24 cellular contexts compared by ENCODE assay signal in the genomic region with DNA sequence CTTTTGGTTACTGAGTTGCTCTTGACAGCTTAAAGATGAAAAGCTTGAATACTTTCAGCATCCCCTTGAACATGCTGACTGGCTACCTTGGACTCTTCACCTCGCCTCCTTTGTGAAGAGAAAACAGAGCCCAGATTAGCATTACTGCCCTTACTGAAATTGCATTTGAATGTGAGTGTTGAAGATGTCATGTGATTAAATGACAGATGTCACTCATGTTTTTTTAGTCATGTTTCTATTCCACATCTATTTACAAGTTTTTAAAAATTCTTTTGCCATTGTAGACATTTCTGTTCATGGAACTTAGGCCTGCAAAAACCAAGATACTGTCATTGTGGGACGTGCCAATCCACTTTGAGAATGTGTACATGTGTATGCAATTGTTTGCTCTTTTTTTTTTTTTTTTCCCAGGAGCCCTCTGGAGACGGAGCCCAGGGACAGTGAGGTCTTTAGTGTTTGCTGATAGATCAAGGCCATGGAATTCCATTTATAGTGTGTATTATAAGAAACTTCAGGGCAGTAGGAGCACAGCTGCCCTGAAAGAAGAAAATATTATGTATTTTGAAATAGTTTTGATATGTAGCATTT.
"Had no signal": no experiment of that assay in that cellular context is flagged by ENCODE, and none has a peak within 500 bp of the region (broad histone marks: within the 10 kb centered on the region; RNA-seq: fewer than 3 reads in every experiment).

No MANE protein-coding gene starts in this region.

- ATAC-seq: activated CD4-positive, alpha-beta T cell treated with anti-CD3 and anti-CD28 coated beads for 36 hours; activated T-cell treated with anti-CD3 and anti-CD28 coated beads, Interleukin-2, amount 50 U/mL, for 4 hours; effector memory CD8-positive, alpha-beta T cell; gastroesophageal sphincter; heart left ventricle; left ventricle myocardium superior; natural killer cell treated with Interleukin-12 subunit alpha and Interleukin-12 subunit beta and Interleukin-15 and Interleukin-18, amount 100 ng/mL, for 72 hours; psoas muscle; SK-N-SH treated with all-trans-retinoic acid at 6 μM for 48 hours; stimulated activated naive CD8-positive, alpha-beta T cell treated with anti-CD3 and anti-CD28 coated beads, Interleukin-15, amount 100 ng/mL, for 72 hours had no signal

- H3K4me3 Mint-ChIP-seq: activated B cell treated with CpG ODN at 0.5 μM for 24 hours; activated CD4-positive, alpha-beta T cell treated with anti-CD3 and anti-CD28 coated beads for 36 hours; activated naive CD4-positive, alpha-beta T cell treated with anti-CD3 and anti-CD28 coated beads, Interleukin-2, amount 10 ng/mL, durations not matched to agents 7 days and 5 days; activated T-cell treated with anti-CD3 and anti-CD28 coated beads, Interleukin-2, amount 50 U/mL, for 4 hours; effector memory CD8-positive, alpha-beta T cell; natural killer cell treated with Interleukin-12 subunit alpha and Interleukin-12 subunit beta and Interleukin-15 and Interleukin-18, amount 100 ng/mL, for 72 hours; stimulated activated naive CD8-positive, alpha-beta T cell treated with anti-CD3 and anti-CD28 coated beads, Interleukin-15, amount 100 ng/mL, for 72 hours; type B pancreatic cell had no signal

- DNase-seq: activated B cell treated with CpG ODN at 0.5 μM for 24 hours; activated CD4-positive, alpha-beta T cell treated with anti-CD3 and anti-CD28 coated beads for 36 hours; activated CD4-positive, alpha-beta T cell treated with anti-CD3 and anti-CD28 coated beads, Interleukin-2, amount 50 U/mL, for 48 hours; activated CD8-positive, alpha-beta memory T cell treated with anti-CD3 and anti-CD28 coated beads, Interleukin-2, amount 50 U/mL, for 48 hours; activated effector memory CD4-positive, alpha-beta T cell treated with anti-CD3 and anti-CD28 coated beads, Interleukin-2, amount 50 U/mL, for 16 hours; activated naive CD4-positive, alpha-beta T cell treated with anti-CD3 and anti-CD28 coated beads, Interleukin-2, amount 10 ng/mL, durations not matched to agents 7 days and 5 days; activated T-cell treated with anti-CD3 and anti-CD28 coated beads, Interleukin-2, amount 50 U/mL, for 4 hours; effector memory CD8-positive, alpha-beta T cell; esophagus squamous epithelium; heart left ventricle; left ventricle myocardium superior; mammary epithelial cell; psoas muscle; stimulated activated CD4-positive, alpha-beta T cell treated with anti-CD3 and anti-CD28 coated beads, Interleukin-12 subunit alpha, Interleukin-12 subunit beta, amount 100 ng/mL, for 4 hours; stimulated activated naive CD8-positive, alpha-beta T cell treated with anti-CD3 and anti-CD28 coated beads, Interleukin-15, amount 100 ng/mL, for 72 hours; T-helper 1 cell; T1000; testis had no signal

- H3K27ac ChIP-seq: cardiac muscle cell, esophagus squamous epithelium, gastroesophageal sphincter, heart left ventricle, psoas muscle, right atrium auricular region, testis had no signal

- H3K4me1 ChIP-seq: gastroesophageal sphincter, psoas muscle, right atrium auricular region, testis had no signal

- H3K27me3 Mint-ChIP-seq: activated B cell treated with CpG ODN at 0.5 μM for 24 hours; activated CD4-positive, alpha-beta T cell treated with anti-CD3 and anti-CD28 coated beads for 36 hours; activated naive CD4-positive, alpha-beta T cell treated with anti-CD3 and anti-CD28 coated beads, Interleukin-2, amount 10 ng/mL, durations not matched to agents 7 days and 5 days; effector memory CD8-positive, alpha-beta T cell; natural killer cell treated with Interleukin-12 subunit alpha and Interleukin-12 subunit beta and Interleukin-15 and Interleukin-18, amount 100 ng/mL, for 72 hours; stimulated activated naive CD8-positive, alpha-beta T cell treated with anti-CD3 and anti-CD28 coated beads, Interleukin-15, amount 100 ng/mL, for 72 hours; type B pancreatic cell had no signal

- H3K9me3 Mint-ChIP-seq: activated B cell treated with CpG ODN at 0.5 μM for 24 hours; activated naive CD4-positive, alpha-beta T cell treated with anti-CD3 and anti-CD28 coated beads, Interleukin-2, amount 10 ng/mL, durations not matched to agents 7 days and 5 days; activated T-cell treated with anti-CD3 and anti-CD28 coated beads, Interleukin-2, amount 50 U/mL, for 4 hours; effector memory CD8-positive, alpha-beta T cell; natural killer cell treated with Interleukin-12 subunit alpha and Interleukin-12 subunit beta and Interleukin-15 and Interleukin-18, amount 100 ng/mL, for 72 hours; stimulated activated naive CD8-positive, alpha-beta T cell treated with anti-CD3 and anti-CD28 coated beads, Interleukin-15, amount 100 ng/mL, for 72 hours had no signal

- H3K4me3 ChIP-seq: cardiac muscle cell, esophagus squamous epithelium, gastroesophageal sphincter, heart left ventricle, psoas muscle, right atrium auricular region, testis had no signal

- H3K36me3 ChIP-seq: cardiac muscle cell, esophagus squamous epithelium, gastroesophageal sphincter, heart left ventricle, right atrium auricular region had no signal

- H3K9me3 ChIP-seq: esophagus squamous epithelium, gastroesophageal sphincter, heart left ventricle, psoas muscle, right atrium auricular region, testis had no signal

- H3K27me3 ChIP-seq: cardiac muscle cell, esophagus squamous epithelium, gastroesophageal sphincter, heart left ventricle, right atrium auricular region, testis had no signal

- H3K27ac Mint-ChIP-seq: activated B cell treated with CpG ODN at 0.5 μM for 24 hours; activated CD4-positive, alpha-beta T cell treated with anti-CD3 and anti-CD28 coated beads for 36 hours; activated naive CD4-positive, alpha-beta T cell treated with anti-CD3 and anti-CD28 coated beads, Interleukin-2, amount 10 ng/mL, durations not matched to agents 7 days and 5 days; effector memory CD8-positive, alpha-beta T cell; stimulated activated naive CD8-positive, alpha-beta T cell treated with anti-CD3 and anti-CD28 coated beads, Interleukin-15, amount 100 ng/mL, for 72 hours; type B pancreatic cell had no signal

- H3K36me3 Mint-ChIP-seq: natural killer cell treated with Interleukin-12 subunit alpha and Interleukin-12 subunit beta and Interleukin-15 and Interleukin-18, amount 100 ng/mL, for 72 hours; type B pancreatic cell had no signal
